Comparison of ENCODE assay signal across 18 cellular contexts in the genomic region with DNA sequence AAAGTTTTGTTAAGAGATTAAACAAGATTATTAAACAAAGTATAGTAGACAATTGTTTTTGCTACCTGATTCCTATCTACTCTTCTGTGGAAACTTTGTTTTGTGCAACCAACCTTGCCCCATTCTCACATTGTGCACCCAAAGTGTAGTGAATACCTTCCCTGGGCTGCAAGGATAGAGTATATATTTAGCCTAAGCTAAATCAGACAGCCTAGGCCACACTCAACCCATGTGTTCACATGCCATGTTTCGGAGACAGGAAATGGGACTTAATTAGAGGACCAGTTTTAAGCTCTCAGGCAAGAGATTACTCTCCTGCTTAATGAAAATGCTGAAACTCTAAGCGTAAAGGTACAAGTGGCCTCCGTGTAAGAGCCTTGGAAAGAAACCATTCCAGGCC.
DNase-seq lines count a peak whose midpoint lies in the region; ATAC-seq and TF ChIP-seq lines count a peak whose summit lies in the region.
"Had no signal": no experiment of that assay in that cellular context is flagged by ENCODE, and none has a peak within 500 bp of the region (broad histone marks: within the 10 kb centered on the region; RNA-seq: fewer than 3 reads in every experiment).

No MANE protein-coding gene starts in this region.

- no peaks in the 10 kb centered on the region for H3K9me2 ChIP-seq in OCI-LY7 (ENCODE audit: insufficient read depth, low read length)

- ATAC-seq in HG03460 (IDR thresholded peaks at IDR 0.05; ENCODE audit: unreplicated experiment), result no peak
- ATAC-seq: A549 had no signal

- TF ChIP-seq CTCF in OCI-LY7 (conservative IDR thresholded peaks at IDR 0.05; ENCODE audit: low read length), result no peak

- H3K36me3 ChIP-seq in OCI-LY7 (ENCODE audit: insufficient read depth, low read length), result peaks cover 5% of the 10 kb centered on the region; the same call in 1 of the 2 replicates
- H3K36me3 ChIP-seq: BLaER1 had no signal

- peak overlapping the region; percentile 97 for H3K27ac ChIP-seq in OCI-LY7 (ENCODE audit: low read depth, low read length, poor library complexity, severe bottlenecking)
- H3K27ac ChIP-seq: 22Rv1, A549, BLaER1, GM23248, HL-60 had no signal

- H3K4me2 ChIP-seq in OCI-LY7 (ENCODE audit: low read length), result peak overlapping the region; percentile 83
- H3K4me2 ChIP-seq: A549, BLaER1 had no signal

- peak overlapping the region; percentile 60 for H3K4me3 ChIP-seq in OCI-LY7 (ENCODE audit: low read depth, low read length, poor library complexity, severe bottlenecking)
- H3K4me3 ChIP-seq: A549, BLaER1, GM23248 had no signal

- POLR2A ChIA-PET in OCI-LY7 (lab: Charles Lee), result interaction anchor here (0.6 to 8.2 kb wide), 7 partner anchors 10 to 714 kb away, joined by 3 to 104 read pairs (median 7); no protein-coding TSS in a partner anchor

- DNase-seq in NCI-H748 (lab: John Stamatoyannopoulos, UW; ENCODE audit: unreplicated experiment) (peak; percentile 9), NCI-H748 treated with DMSO at 0.1 percent for 48 hours (lab: John Stamatoyannopoulos, UW) (no peak), NCI-H524 (lab: John Stamatoyannopoulos, UW) (peak; percentile 35 to 81), OCI-LY7 (ENCODE audit: low spot score) (peak; percentile 57), HUDEP-2 (lab: John Stamatoyannopoulos, UW; ENCODE audit: unreplicated experiment in 76 of 76) (no peak), NCI-H2171 treated with DMSO at 0.1 percent for 48 hours (lab: John Stamatoyannopoulos, UW) (no peak)
- DNase-seq: CD4-positive, alpha-beta memory T cell; DMS153; DMS79 treated with DMSO at 0.1 percent for 48 hours; GF-D8; GM23248; HCEC 1CT; IMR-90 had no signal

- H3K4me1 ChIP-seq in OCI-LY7 (ENCODE audit: insufficient read depth, low read length, poor library complexity, severe bottlenecking), result peaks cover 86% of the 10 kb centered on the region
- H3K4me1 ChIP-seq: A549 had no signal

- no peaks in the 10 kb centered on the region for H4K20me1 ChIP-seq in OCI-LY7 (ENCODE audit: insufficient read depth, low read length)
- H4K20me1 ChIP-seq: BLaER1 had no signal

- no TSS peak for BruUV-seq in OCI-LY7 (replicated peaks; lab: Mats Ljungman, UMichigan)

- intact Hi-C loops in OCI-LY7 (cut with micrococcal nuclease; ENCODE audit: unreplicated experiment), result loop anchor here (5.0 to 10.0 kb wide), 3 partner anchors 939 to 1928 kb away; a partner anchor contains a TSS

- H2AFZ ChIP-seq in OCI-LY7 (ENCODE audit: low read length), result peak overlapping the region; percentile 54; the same call in 1 of the 2 replicates
- H2AFZ ChIP-seq: GM23248 had no signal

- CTCF ChIA-PET in OCI-LY7 (lab: Charles Lee; ENCODE audit: unreplicated experiment), result interaction anchor here (0.9 kb wide), 1 partner anchor 13 kb away, joined by 3 read pairs; no protein-coding TSS in a partner anchor

- peaks cover 10% of the 10 kb centered on the region; the same call in 1 of the 2 replicates for H3K9me3 ChIP-seq in OCI-LY7 (ENCODE audit: low read length)
- H3K9me3 ChIP-seq: A549, BLaER1 had no signal

- H3K79me2 ChIP-seq in OCI-LY7 (ENCODE audit: insufficient read depth, low read depth, low read length), result no peaks in the 10 kb centered on the region

Comparison
In these comparisons a context has a peak if more than half of its experiments do, and no peak if none do; other contexts are left out.
1. DNase-seq: peak in NCI-H748 (single experiment), NCI-H524 (2 of 2) and OCI-LY7 (single experiment); none in NCI-H748 treated with DMSO at 0.1 percent for 48 hours (single experiment), HUDEP-2 (0 of 76) and NCI-H2171 treated with DMSO at 0.1 percent for 48 hours (single experiment).